Comparison of ENCODE assay signal across 9 cellular contexts in genomic region chr22:40720538-40721256, GRCh38. TPM values are rescaled to one million over a fixed set of nuclear protein-coding genes. Genes with fewer than 3 reads are reported as not detected.
DNase-seq lines count a peak whose midpoint lies in the region; ATAC-seq and TF ChIP-seq lines count a peak whose summit lies in the region.
"Had no signal": no experiment of that assay in that cellular context is flagged by ENCODE, and none has a peak within 500 bp of the region (broad histone marks: within the 10 kb centered on the region; RNA-seq: fewer than 3 reads in every experiment).

No MANE protein-coding gene starts in this region.

- no peak overlapping the region; a peak in 1 of 5 replicates for H3K4me3 Mint-ChIP-seq in H9
- H3K4me3 Mint-ChIP-seq: effector memory CD8-positive, alpha-beta T cell had no signal

- H2BK12ac ChIP-seq in H9 (ENCODE audit: insufficient read length, low read depth, low read length): no peak overlapping the region

- H3K9me3 Mint-ChIP-seq in H9: no peaks in the 10 kb centered on the region
- H3K9me3 Mint-ChIP-seq: effector memory CD8-positive, alpha-beta T cell had no signal

- no peaks in the 10 kb centered on the region for H3K9me3 ChIP-seq in H9 (ENCODE audit: control insufficient read depth, low read depth, low read length)

- no peaks in the 10 kb centered on the region for H3K23me2 ChIP-seq in H9 (ENCODE audit: insufficient read length, low read depth, low read length, poor library complexity, severe bottlenecking)

- peaks cover 33 to 34% of the 10 kb centered on the region in 2 experiments for H3K4me1 Mint-ChIP-seq in H9

- H3K23ac ChIP-seq in H9 (ENCODE audit: insufficient read length, low read depth, low read length): no peak overlapping the region

- H4K91ac ChIP-seq in H9 (ENCODE audit: insufficient read length, low read depth, low read length): no peak overlapping the region

- no peak overlapping the region for H2BK20ac ChIP-seq in H9 (ENCODE audit: low read depth, low read length, poor library complexity, severe bottlenecking)

- no peak overlapping the region for H4K5ac ChIP-seq in H9 (ENCODE audit: insufficient read length, low read depth, low read length)

- no peaks in the 10 kb centered on the region; the same call in 1 of the 2 replicates for H3K27me3 Mint-ChIP-seq in H9 (ENCODE audit: low read depth)

- H3K27ac Mint-ChIP-seq in H9: peak overlapping the region; percentile 24 to 83 (median 40); a peak in 3 of 7 replicates
- H3K27ac Mint-ChIP-seq: effector memory CD8-positive, alpha-beta T cell had no signal

- H3K4me2 ChIP-seq in H9 (ENCODE audit: insufficient read depth, insufficient read length, low read length): no peak overlapping the region

- no peaks in the 10 kb centered on the region for H4K20me1 ChIP-seq in H9 (ENCODE audit: control insufficient read depth, insufficient read depth, insufficient read length)

- no peaks in the 10 kb centered on the region for H3K79me2 ChIP-seq in H9 (ENCODE audit: insufficient read depth, low read length)

- no peaks in the 10 kb centered on the region; a peak in 1 of 7 replicates for H3K36me3 Mint-ChIP-seq in H9 (ENCODE audit: insufficient read depth in 1 of 3, low read depth in 3 of 3)

- DNase-seq in H9 (no peak), NCI-H2227 treated with DMSO at 0.1 percent for 48 hours (lab: John Stamatoyannopoulos, UW) (peak; percentile 21), fibroblast of pulmonary artery (ENCODE audit: low read depth) (peak; percentile 13), sciatic nerve (ENCODE audit: low spot score) (no peak), medulla oblongata (ENCODE audit: extremely low spot score) (no peak)
- DNase-seq: effector memory CD8-positive, alpha-beta T cell; NCI-H1105 had no signal

- H3K18ac ChIP-seq in H9 (ENCODE audit: insufficient read length, low read depth, low read length): no peak overlapping the region

- H2AK5ac ChIP-seq in H9 (ENCODE audit: insufficient read length, low read length): no peak overlapping the region

- ATAC-seq in sciatic nerve (peak; percentile 66), GM21529 (IDR thresholded peaks at IDR 0.05; ENCODE audit: unreplicated experiment) (no peak), HG03108 (IDR thresholded peaks at IDR 0.05; ENCODE audit: unreplicated experiment) (no peak)
- ATAC-seq: effector memory CD8-positive, alpha-beta T cell had no signal

- H4K8ac ChIP-seq in H9 (replicated peaks; ENCODE audit: insufficient read length, low read depth, low read length): no peak overlapping the region

- no peak overlapping the region for H2BK5ac ChIP-seq in H9 (ENCODE audit: insufficient read length, low read length)

- H2BK15ac ChIP-seq in H9 (ENCODE audit: low read depth, low read length): no peak overlapping the region

- intact Hi-C loops in sciatic nerve (cut with DNase I): no loop called here

- H3K27me3 ChIP-seq in H9 (ENCODE audit: insufficient read depth, low read length): no peaks in the 10 kb centered on the region

- no peak overlapping the region for H3K56ac ChIP-seq in H9 (ENCODE audit: insufficient read length, low read depth, low read length)

- H3K4me3 ChIP-seq in fibroblast of pulmonary artery (replicated peaks; ENCODE audit: low read depth, low read length): no peak overlapping the region

- H3K4me1 ChIP-seq in H9 (ENCODE audit: insufficient read depth, low read length): peaks cover 4% of the 10 kb centered on the region; the same call in 1 of the 2 replicates

- no peak overlapping the region for H3T11ph ChIP-seq in H9 (ENCODE audit: low read length)

- no peak overlapping the region for H2BK120ac ChIP-seq in H9 (ENCODE audit: low read depth, low read length, poor library complexity, severe bottlenecking)

- no peak overlapping the region for H2AFZ ChIP-seq in H9 (ENCODE audit: low read length)

- no peak overlapping the region for H3K9ac ChIP-seq in H9 (ENCODE audit: extremely low read depth, insufficient read length, low read length)

- H3K27ac ChIP-seq in H9 (ENCODE audit: insufficient read length, low read depth, low read length): no peak overlapping the region

- no peak overlapping the region for H3K14ac ChIP-seq in H9 (ENCODE audit: insufficient read depth, low read length)

- WGBS in H9 (ENCODE audit: extremely low coverage, insufficient read length, low lambda C conversion rate): no CpG with 5 or more reads among the region's 11 CpGs

- no peaks in the 10 kb centered on the region for H3K79me1 ChIP-seq in H9 (ENCODE audit: insufficient read depth, low read depth, low read length, poor library complexity, severe bottlenecking)

- H3K4ac ChIP-seq in H9 (ENCODE audit: low read depth, low read length): no peak overlapping the region

- no peak for TF ChIP-seq CTCF in H9 (conservative IDR thresholded peaks at IDR 0.05)
- TF ChIP-seq CTCF in fibroblast of pulmonary artery (IDR thresholded peaks at IDR 0.05; ENCODE audit: low read length, missing control alignments): no peak

RNA-seq across cellular contexts. Expression of gene MCHR1, which starts 41.4 kb away (rescaled TPM):
- 2.8 and 2.9 TPM in 2 replicates for total RNA-seq in H9 (2021)
- 0.76 TPM for total RNA-seq in sciatic nerve

Comparison
In these comparisons a context has a peak if more than half of its experiments do, and no peak if none do; other contexts are left out.
1. DNase-seq: peak in NCI-H2227 treated with DMSO at 0.1 percent for 48 hours (single experiment) and fibroblast of pulmonary artery (single experiment); none in H9 (single experiment), sciatic nerve (single experiment) and medulla oblongata (single experiment).